Comparison of ENCODE assay signal across 18 cellular contexts in genomic region chr6:44661631-44662030, GRCh38.
"Had no signal": no experiment of that assay in that cellular context is flagged by ENCODE, and none has a peak within 500 bp of the region (broad histone marks: within the 10 kb centered on the region; RNA-seq: fewer than 3 reads in every experiment).

No MANE protein-coding gene starts in this region.

- H3K9me3 ChIP-seq: colonic mucosa had no signal

- H3K27me3 Mint-ChIP-seq: activated CD4-positive, alpha-beta memory T cell treated with anti-CD3 and anti-CD28 coated beads for 36 hours; central memory CD8-positive, alpha-beta T cell had no signal

- H3K79me2 ChIP-seq: parathyroid adenoma had no signal

- H3K4me1 Mint-ChIP-seq: activated B cell treated with CpG ODN at 0.5 μM for 24 hours; activated naive CD8-positive, alpha-beta T cell treated with anti-CD3 and anti-CD28 coated beads, Interleukin-2, amount 10 ng/mL, durations not matched to agents 7 days and 5 days; central memory CD8-positive, alpha-beta T cell; natural killer cell; T-cell had no signal

- H3K36me3 Mint-ChIP-seq: activated CD4-positive, alpha-beta memory T cell treated with anti-CD3 and anti-CD28 coated beads for 36 hours; activated naive CD8-positive, alpha-beta T cell treated with anti-CD3 and anti-CD28 coated beads, Interleukin-2, amount 10 ng/mL, durations not matched to agents 7 days and 5 days; natural killer cell; stimulated activated naive B cell treated with anti-CD40 and anti-IgM and Interleukin-4, amounts not matched to agents 10 μg/mL and 1 μg/mL and 100 μg/mL, for 72 hours; T-cell had no signal

- H2AFZ ChIP-seq: parathyroid adenoma had no signal

- H3K27ac ChIP-seq: brain microvascular endothelial cell, colonic mucosa, gastroesophageal sphincter, heart right ventricle, parathyroid adenoma had no signal

- H3K27ac Mint-ChIP-seq: activated B cell treated with CpG ODN at 0.5 μM for 24 hours; activated CD4-positive, alpha-beta memory T cell treated with anti-CD3 and anti-CD28 coated beads for 36 hours; activated naive CD8-positive, alpha-beta T cell treated with anti-CD3 and anti-CD28 coated beads, Interleukin-2, amount 10 ng/mL, durations not matched to agents 7 days and 5 days; natural killer cell; stimulated activated naive B cell treated with anti-CD40 and anti-IgM and Interleukin-4, amounts not matched to agents 10 μg/mL and 1 μg/mL and 100 μg/mL, for 72 hours; T-cell had no signal

- H3K4me1 ChIP-seq: colonic mucosa, gastroesophageal sphincter, parathyroid adenoma had no signal

- H3K27me3 ChIP-seq: brain microvascular endothelial cell, colonic mucosa had no signal

- H3K4me3 Mint-ChIP-seq: activated B cell treated with CpG ODN at 0.5 μM for 24 hours; activated CD4-positive, alpha-beta memory T cell treated with anti-CD3 and anti-CD28 coated beads for 36 hours; activated naive CD8-positive, alpha-beta T cell treated with anti-CD3 and anti-CD28 coated beads, Interleukin-2, amount 10 ng/mL, durations not matched to agents 7 days and 5 days; central memory CD8-positive, alpha-beta T cell; endodermal cell; natural killer cell; stimulated activated naive B cell treated with anti-CD40 and anti-IgM and Interleukin-4, amounts not matched to agents 10 μg/mL and 1 μg/mL and 100 μg/mL, for 72 hours; T-cell had no signal

- H3K36me3 ChIP-seq: brain microvascular endothelial cell, colonic mucosa, gastroesophageal sphincter, heart right ventricle had no signal

- H3K9me3 Mint-ChIP-seq: activated CD4-positive, alpha-beta memory T cell treated with anti-CD3 and anti-CD28 coated beads for 36 hours; natural killer cell had no signal

- DNase-seq: activated B cell treated with CpG ODN at 0.5 μM for 24 hours; activated CD4-positive, alpha-beta memory T cell treated with anti-CD3 and anti-CD28 coated beads for 36 hours; activated CD4-positive, alpha-beta T cell treated with anti-CD3 and anti-CD28 coated beads for 4 hours; activated naive CD4-positive, alpha-beta T cell treated with Interleukin-2 at 50 U/mL for 16 hours; activated naive CD8-positive, alpha-beta T cell treated with anti-CD3 and anti-CD28 coated beads, Interleukin-2, amount 10 ng/mL, durations not matched to agents 7 days and 5 days; activated T-cell treated with anti-CD3 and anti-CD28 coated beads for 4 hours; anterior cingulate cortex; brain microvascular endothelial cell; colonic mucosa; endodermal cell; heart right ventricle; left cardiac atrium; natural killer cell; stimulated activated naive B cell treated with anti-CD40 and anti-IgM and Interleukin-4, amounts not matched to agents 10 μg/mL and 1 μg/mL and 100 μg/mL, for 72 hours; T-cell had no signal

- H3K4me3 ChIP-seq: colonic mucosa, gastroesophageal sphincter, heart right ventricle had no signal

- H3K9ac ChIP-seq: parathyroid adenoma had no signal
